ENCODE assay signal across 22 cellular contexts in genomic region chr17:17787568-17787967, GRCh38.
"Had no signal": no experiment of that assay in that cellular context is flagged by ENCODE, and none has a peak within 500 bp of the region (broad histone marks: within the 10 kb centered on the region; RNA-seq: fewer than 3 reads in every experiment).

No MANE protein-coding gene starts in this region.

- ATAC-seq: activated CD8-positive, alpha-beta memory T cell treated with anti-CD3 and anti-CD28 coated beads, Interleukin-2, amount 10 ng/mL, durations not matched to agents 7 days and 5 days; activated naive CD8-positive, alpha-beta T cell treated with anti-CD3 and anti-CD28 coated beads, Interleukin-2, amount 50 U/mL, for 24 hours; activated T-cell treated with anti-CD3 and anti-CD28 coated beads, Interleukin-2, amount 50 U/mL, for 4 hours had no signal

- H3K36me3 ChIP-seq: left ventricle myocardium inferior, prostate gland, right atrium auricular region had no signal

- H3K9me3 Mint-ChIP-seq: activated B cell treated with CpG ODN at 0.5 μM for 24 hours; activated CD4-positive, alpha-beta memory T cell treated with anti-CD3 and anti-CD28 coated beads, Interleukin-2, amount 10 ng/mL, durations not matched to agents 7 days and 5 days; activated naive CD4-positive, alpha-beta T cell treated with anti-CD3 and anti-CD28 coated beads, Interleukin-2, amount 10 ng/mL, durations not matched to agents 7 days and 5 days; activated naive CD8-positive, alpha-beta T cell treated with anti-CD3 and anti-CD28 coated beads, Interleukin-2, amount 50 U/mL, for 24 hours; activated T-cell treated with anti-CD3 and anti-CD28 coated beads, Interleukin-2, amount 50 U/mL, for 4 hours; central memory CD8-positive, alpha-beta T cell; nephron progenitor cell had no signal

- H3K36me3 Mint-ChIP-seq: activated CD8-positive, alpha-beta memory T cell treated with anti-CD3 and anti-CD28 coated beads, Interleukin-2, amount 10 ng/mL, durations not matched to agents 7 days and 5 days had no signal

- DNase-seq: activated B cell treated with CpG ODN at 0.5 μM for 24 hours; activated CD4-positive, alpha-beta memory T cell treated with anti-CD3 and anti-CD28 coated beads, Interleukin-2, amount 10 ng/mL, durations not matched to agents 7 days and 5 days; activated CD4-positive, alpha-beta T cell treated with anti-CD3 and anti-CD28 coated beads for 4 hours; activated CD8-positive, alpha-beta memory T cell treated with anti-CD3 and anti-CD28 coated beads, Interleukin-2, amount 10 ng/mL, durations not matched to agents 7 days and 5 days; activated naive CD4-positive, alpha-beta T cell treated with anti-CD3 and anti-CD28 coated beads, Interleukin-2, amount 10 ng/mL, durations not matched to agents 7 days and 5 days; activated naive CD8-positive, alpha-beta T cell treated with anti-CD3 and anti-CD28 coated beads, Interleukin-2, amount 50 U/mL, for 24 hours; activated T-cell treated with anti-CD3 and anti-CD28 coated beads, Interleukin-2, amount 50 U/mL, for 4 hours; anterior cingulate cortex; head of caudate nucleus; left ventricle myocardium inferior; mammary epithelial cell; nephron progenitor cell; stimulated activated CD4-positive, alpha-beta T cell treated with anti-CD3 and anti-CD28 coated beads, Interleukin-12 subunit alpha, Interleukin-12 subunit beta, amount 100 ng/mL, for 4 hours; stimulated activated CD4-positive, alpha-beta T cell treated with anti-CD3 and anti-CD28 coated beads, Interleukin-1b, Interleukin-23, amount 100 ng/mL, for 48 hours; stimulated activated CD8-positive, alpha-beta memory T cell treated with anti-CD3 and anti-CD28 coated beads, Interleukin-4, amount 100 ng/mL, for 48 hours; stimulated activated naive CD4-positive, alpha-beta T cell treated with Interleukin-2 at 50 U/mL for 16 hours; T-helper 2 cell; tibial artery had no signal

- H3K27me3 ChIP-seq: right atrium auricular region, tibial artery had no signal

- H3K9me3 ChIP-seq: left ventricle myocardium inferior, prostate gland, right atrium auricular region, tibial artery had no signal

- H3K4me3 ChIP-seq: coronary artery, left ventricle myocardium inferior, prostate gland, right atrium auricular region, tibial artery had no signal

- H3K4me3 Mint-ChIP-seq: activated B cell treated with CpG ODN at 0.5 μM for 24 hours; activated CD4-positive, alpha-beta memory T cell treated with anti-CD3 and anti-CD28 coated beads, Interleukin-2, amount 10 ng/mL, durations not matched to agents 7 days and 5 days; activated CD8-positive, alpha-beta memory T cell treated with anti-CD3 and anti-CD28 coated beads, Interleukin-2, amount 10 ng/mL, durations not matched to agents 7 days and 5 days; activated naive CD4-positive, alpha-beta T cell treated with anti-CD3 and anti-CD28 coated beads, Interleukin-2, amount 10 ng/mL, durations not matched to agents 7 days and 5 days; activated naive CD8-positive, alpha-beta T cell treated with anti-CD3 and anti-CD28 coated beads, Interleukin-2, amount 50 U/mL, for 24 hours; activated T-cell treated with anti-CD3 and anti-CD28 coated beads, Interleukin-2, amount 50 U/mL, for 4 hours; central memory CD8-positive, alpha-beta T cell had no signal

- H3K27ac Mint-ChIP-seq: activated B cell treated with CpG ODN at 0.5 μM for 24 hours; activated CD4-positive, alpha-beta memory T cell treated with anti-CD3 and anti-CD28 coated beads, Interleukin-2, amount 10 ng/mL, durations not matched to agents 7 days and 5 days; activated CD8-positive, alpha-beta memory T cell treated with anti-CD3 and anti-CD28 coated beads, Interleukin-2, amount 10 ng/mL, durations not matched to agents 7 days and 5 days; activated naive CD4-positive, alpha-beta T cell treated with anti-CD3 and anti-CD28 coated beads, Interleukin-2, amount 10 ng/mL, durations not matched to agents 7 days and 5 days; activated naive CD8-positive, alpha-beta T cell treated with anti-CD3 and anti-CD28 coated beads, Interleukin-2, amount 50 U/mL, for 24 hours; nephron progenitor cell had no signal

- H3K27me3 Mint-ChIP-seq: activated B cell treated with CpG ODN at 0.5 μM for 24 hours; central memory CD8-positive, alpha-beta T cell had no signal
